In the genomic region with DNA sequence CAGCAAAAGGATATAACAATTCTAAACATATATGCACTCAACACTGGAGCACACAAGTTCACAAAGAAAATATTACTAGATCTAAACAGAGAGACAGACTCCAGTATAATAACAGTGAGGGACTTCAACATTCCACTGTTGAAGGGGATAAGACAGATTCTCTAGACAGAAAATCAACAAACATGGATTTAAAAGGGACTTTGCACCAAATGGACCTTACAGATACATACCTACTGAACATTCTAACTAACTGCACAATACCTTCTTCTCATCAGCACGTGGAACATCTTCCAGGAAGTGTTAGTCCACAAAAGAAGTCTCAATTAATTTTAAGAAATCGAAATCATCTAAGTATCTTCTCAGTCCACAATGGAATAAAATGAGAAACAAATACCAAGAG, we compare ENCODE assay signal across 31 cellular contexts.
"Had no signal": no experiment of that assay in that cellular context is flagged by ENCODE, and none has a peak within 500 bp of the region (broad histone marks: within the 10 kb centered on the region; RNA-seq: fewer than 3 reads in every experiment).

No MANE protein-coding gene starts in this region.

- H3K27ac ChIP-seq: neural progenitor cell, ovary, parathyroid adenoma, psoas muscle, skin epidermis, spleen, suprapubic skin, testis, tibial artery, transverse colon, upper lobe of right lung, vagina had no signal

- ATAC-seq: natural killer cell; psoas muscle; right cardiac atrium; sciatic nerve; stimulated activated memory B cell treated with anti-CD40 and anti-IgM and Interleukin-4, amounts not matched to agents 10 μg/mL and 1 μg/mL and 100 μg/mL, for 72 hours; stimulated activated naive CD8-positive, alpha-beta T cell treated with anti-CD3 and anti-CD28 coated beads, Interleukin-15, amount 100 ng/mL, for 72 hours; stimulated activated naive CD8-positive, alpha-beta T cell treated with anti-CD3 and anti-CD28 coated beads, Interleukin-15, Interleukin-2, amounts not matched to agents 100 U/mL and 50 U/mL, for 24 hours; upper lobe of right lung had no signal

- H3K4me1 Mint-ChIP-seq: nephron, neural progenitor cell had no signal

- H3K9ac ChIP-seq: neural progenitor cell, parathyroid adenoma had no signal

- DNase-seq: natural killer cell; occipital lobe; ovary; posterior cingulate gyrus; psoas muscle; right cardiac atrium; spleen; stimulated activated CD4-positive, alpha-beta T cell treated with anti-CD3 and anti-CD28 coated beads, Interleukin-12 subunit alpha, Interleukin-12 subunit beta, amount 100 ng/mL, for 4 hours; stimulated activated CD4-positive, alpha-beta T cell treated with anti-CD3 and anti-CD28 coated beads, Interleukin-1b, Interleukin-23, amount 100 ng/mL, for 48 hours; stimulated activated CD4-positive, alpha-beta T cell treated with anti-CD3 and anti-CD28 coated beads, Interleukin-4, amount 100 ng/mL, for 1 hour; stimulated activated CD4-positive, alpha-beta T cell treated with anti-CD3 and anti-CD28 coated beads, Interleukin-4, amount 100 ng/mL, for 4 hours; stimulated activated CD8-positive, alpha-beta memory T cell treated with anti-CD3 and anti-CD28 coated beads, Interleukin-4, amount 100 ng/mL, for 48 hours; stimulated activated naive CD4-positive, alpha-beta T cell; stimulated activated naive CD8-positive, alpha-beta T cell treated with anti-CD3 and anti-CD28 coated beads, Interleukin-15, amount 100 ng/mL, for 72 hours; stimulated activated naive CD8-positive, alpha-beta T cell treated with anti-CD3 and anti-CD28 coated beads, Interleukin-15, Interleukin-2, amounts not matched to agents 100 U/mL and 50 U/mL, for 24 hours; substantia nigra; testis; tibial artery; transverse colon; upper lobe of right lung had no signal

- H3K27me3 ChIP-seq: neural progenitor cell, ovary, spleen, suprapubic skin, testis, tibial artery, transverse colon, upper lobe of right lung, vagina had no signal

- H3K4me3 ChIP-seq: neural progenitor cell, ovary, psoas muscle, skin epidermis, smooth muscle cell, spleen, suprapubic skin, testis, tibial artery, transverse colon, upper lobe of right lung, vagina had no signal

- H3K27me3 Mint-ChIP-seq: progenitor cell of endocrine pancreas; stimulated activated memory B cell treated with anti-CD40 and anti-IgM and Interleukin-4, amounts not matched to agents 10 μg/mL and 1 μg/mL and 100 μg/mL, for 72 hours; stimulated activated naive CD8-positive, alpha-beta T cell treated with anti-CD3 and anti-CD28 coated beads, Interleukin-15, amount 100 ng/mL, for 72 hours; type B pancreatic cell had no signal

- H3K4me2 ChIP-seq: neural progenitor cell, smooth muscle cell had no signal

- H3K27ac Mint-ChIP-seq: natural killer cell; nephron; neural progenitor cell; progenitor cell of endocrine pancreas; stimulated activated memory B cell treated with anti-CD40 and anti-IgM and Interleukin-4, amounts not matched to agents 10 μg/mL and 1 μg/mL and 100 μg/mL, for 72 hours; type B pancreatic cell had no signal

- H3K4me1 ChIP-seq: neural progenitor cell, parathyroid adenoma, testis had no signal

- H3K4me3 Mint-ChIP-seq: natural killer cell; nephron; neural progenitor cell; stimulated activated memory B cell treated with anti-CD40 and anti-IgM and Interleukin-4, amounts not matched to agents 10 μg/mL and 1 μg/mL and 100 μg/mL, for 72 hours; stimulated activated naive CD8-positive, alpha-beta T cell treated with anti-CD3 and anti-CD28 coated beads, Interleukin-15, amount 100 ng/mL, for 72 hours; type B pancreatic cell had no signal

- H3K9me3 ChIP-seq: ovary, psoas muscle, suprapubic skin, testis, tibial artery, transverse colon, upper lobe of right lung, vagina had no signal

- H3K9me3 Mint-ChIP-seq: natural killer cell had no signal

- H3K36me3 Mint-ChIP-seq: natural killer cell had no signal

- H3K36me3 ChIP-seq: ovary, suprapubic skin, tibial artery, transverse colon, upper lobe of right lung, vagina had no signal

- H2AFZ ChIP-seq: neural progenitor cell, parathyroid adenoma had no signal
